ENCODE assay signal across 13 cellular contexts in genomic region chr17:29084476-29085148, GRCh38. TPM values are rescaled to one million over a fixed set of nuclear protein-coding genes. Genes with fewer than 3 reads are reported as not detected.
DNase-seq lines count a peak whose midpoint lies in the region; ATAC-seq, FAIRE-seq and TF ChIP-seq lines count a peak whose summit lies in the region.
"Had no signal": no experiment of that assay in that cellular context is flagged by ENCODE, and none has a peak within 500 bp of the region (broad histone marks: within the 10 kb centered on the region; RNA-seq: fewer than 3 reads in every experiment).

No MANE protein-coding gene starts in this region.

- no peaks in the 10 kb centered on the region for H3K9me3 Mint-ChIP-seq in central memory CD8-positive, alpha-beta T cell
- H3K9me3 Mint-ChIP-seq in CD4-positive, alpha-beta memory T cell: no peaks in the 10 kb centered on the region
- H3K9me3 Mint-ChIP-seq: activated T-cell treated with anti-CD3 and anti-CD28 coated beads, Interleukin-2, amount 50 U/mL, for 4 hours; neural crest cell had no signal

- intact Hi-C loops in pancreas (cut with DNase I): no loop called here
- intact Hi-C loops in CD4-positive, alpha-beta memory T cell (cut with micrococcal nuclease): no loop called here

- H3K36me3 ChIP-seq in HEK293 (ENCODE audit: control insufficient read depth in 2 of 2, insufficient read depth in 1 of 2, low read length in 2 of 2): peaks cover 0 to 64% of the 10 kb centered on the region in 2 experiments; a peak in 1 of 3 replicates
- peaks cover 3 to 57% (median 16%) of the 10 kb centered on the region in 3 donors for H3K36me3 ChIP-seq in pancreas
- H3K36me3 ChIP-seq in CD4-positive, alpha-beta memory T cell (ENCODE audit: insufficient read depth, low read length): peaks cover 63% of the 10 kb centered on the region

- H3K27me3 ChIP-seq in pancreas: no peaks in the 10 kb centered on the region
- no peaks in the 10 kb centered on the region for H3K27me3 ChIP-seq in CD4-positive, alpha-beta memory T cell (ENCODE audit: insufficient read depth, low read length)

- peak; percentile 70 for DNase-seq in NCI-H2196 (lab: John Stamatoyannopoulos, UW; ENCODE audit: unreplicated experiment)
- DNase-seq in central memory CD8-positive, alpha-beta T cell (ENCODE audit: low spot score in 2 of 2): no peak
- peak in 3 of 6 donors; percentile 36 to 59 (median 52) for DNase-seq in pancreas
- no peak for DNase-seq in CD4-positive, alpha-beta memory T cell
- no peak for DNase-seq in G401 (ENCODE audit: low spot score)
- DNase-seq: activated T-cell treated with anti-CD3 and anti-CD28 coated beads, Interleukin-2, amount 50 U/mL, for 4 hours; DND-41; NCI-H1048 had no signal

- no peaks in the 10 kb centered on the region for H3K4me1 Mint-ChIP-seq in central memory CD8-positive, alpha-beta T cell
- no peaks in the 10 kb centered on the region for H3K4me1 Mint-ChIP-seq in CD4-positive, alpha-beta memory T cell
- H3K4me1 Mint-ChIP-seq: neural crest cell had no signal

- peaks cover 10% of the 10 kb centered on the region for H3K4me1 ChIP-seq in HEK293 (ENCODE audit: control insufficient read depth, insufficient read depth, low read length)
- H3K4me1 ChIP-seq in pancreas: no peaks in the 10 kb centered on the region
- H3K4me1 ChIP-seq in CD4-positive, alpha-beta memory T cell (ENCODE audit: insufficient read depth, low read length): no peaks in the 10 kb centered on the region

- TF ChIP-seq CTCF in HEK293 (tag by site-specific recombination; IDR thresholded peaks at IDR 0.05) (no peak), pancreas (IDR thresholded peaks at IDR 0.05) (no peak)

- 0 out of 2 replicates have a peak overlapping the region, but pooled peaks have one; percentile 11 for H3K27ac ChIP-seq in HEK293 (ENCODE audit: extremely low read depth, low read depth, low read length)
- no peak overlapping the region for H3K27ac ChIP-seq in pancreas
- no peak overlapping the region for H3K27ac ChIP-seq in CD4-positive, alpha-beta memory T cell (ENCODE audit: low read depth, low read length)

- FAIRE-seq in pancreas (lab: Jason Lieb, UNC): no peak

- no peaks in the 10 kb centered on the region for H3K27me3 Mint-ChIP-seq in central memory CD8-positive, alpha-beta T cell
- no peaks in the 10 kb centered on the region for H3K27me3 Mint-ChIP-seq in CD4-positive, alpha-beta memory T cell

- WGBS in pancreas, 2 donors: 64 to 72% methylated on average over 22 of the region's 22 CpGs

- H3K27ac Mint-ChIP-seq in central memory CD8-positive, alpha-beta T cell (ENCODE audit: low read depth): peak overlapping the region; percentile 41
- H3K27ac Mint-ChIP-seq in CD4-positive, alpha-beta memory T cell: no peak overlapping the region

- CTCF ChIA-PET in HEK293 (lab: Yijun Ruan, JAX): interaction anchor here (0.8 to 1.2 kb wide), 3 partner anchors 33 to 120 kb away, joined by 4 to 5 read pairs (median 4); no protein-coding TSS in a partner anchor
- CTCF ChIA-PET in CD4-positive, alpha-beta memory T cell (lab: Charles Lee; ENCODE audit: partially characterized antibody): interaction anchor here (1.5 to 2.0 kb wide), 2 partner anchors 32 to 119 kb away, joined by 5 to 6 read pairs; no protein-coding TSS in a partner anchor

- peaks cover 50% of the 10 kb centered on the region for H3K36me3 Mint-ChIP-seq in central memory CD8-positive, alpha-beta T cell (ENCODE audit: insufficient read depth)
- H3K36me3 Mint-ChIP-seq in CD4-positive, alpha-beta memory T cell: peaks cover 61 to 75% of the 10 kb centered on the region in 2 donors

- no peak for ATAC-seq in central memory CD8-positive, alpha-beta T cell (replicated peaks; ENCODE audit: extremely low read depth, poor library complexity, severe bottlenecking)
- ATAC-seq in pancreas (peak in 3 of 4 donors; percentile 81 to 82 (median 82)), HG02798 (IDR thresholded peaks at IDR 0.05; ENCODE audit: poor library complexity, unreplicated experiment) (no peak), HG03196 (IDR thresholded peaks at IDR 0.05; ENCODE audit: unreplicated experiment) (no peak)
- ATAC-seq: activated T-cell treated with anti-CD3 and anti-CD28 coated beads, Interleukin-2, amount 50 U/mL, for 4 hours; HCT116 had no signal

- H3K9me3 ChIP-seq in HEK293 (ENCODE audit: control insufficient read depth, insufficient read depth, low read depth, low read length) (no peaks in the 10 kb centered on the region), pancreas (no peaks in the 10 kb centered on the region)
- no peaks in the 10 kb centered on the region for H3K9me3 ChIP-seq in CD4-positive, alpha-beta memory T cell (ENCODE audit: control insufficient read depth in 1 of 2, low read length in 2 of 2)

- H3K4me3 ChIP-seq in HEK293 (ENCODE audit: low read depth, low read length) (no peak overlapping the region), pancreas (no peak overlapping the region)
- H3K4me3 ChIP-seq in CD4-positive, alpha-beta memory T cell (ENCODE audit: low read length in 2 of 2): no peak overlapping the region

- POLR2A ChIA-PET in HEK293 (lab: Yijun Ruan, JAX): interaction anchor here (1.2 kb wide), 1 partner anchor 359 kb away, joined by 3 read pairs; no protein-coding TSS in a partner anchor
- POLR2A ChIA-PET in CD4-positive, alpha-beta memory T cell (lab: Charles Lee; ENCODE audit: partially characterized antibody): no interaction called here

- no peak overlapping the region for H3K4me3 Mint-ChIP-seq in central memory CD8-positive, alpha-beta T cell
- peak overlapping the region in 1 of 8 donors; percentile 31 for H3K4me3 Mint-ChIP-seq in CD4-positive, alpha-beta memory T cell
- H3K4me3 Mint-ChIP-seq: activated T-cell treated with anti-CD3 and anti-CD28 coated beads, Interleukin-2, amount 50 U/mL, for 4 hours; neural crest cell had no signal

- in situ Hi-C loops in G401 (cut with HindIII; ENCODE audit: low sequenced_read_pairs): loop anchor here (10.0 kb wide), 1 partner anchor 60 kb away; no protein-coding TSS in a partner anchor

TF ChIP-seq in HEK293, 187 proteins besides CTCF, POLR2A, EP300 and RAD21 (continues in another document):
- TF ChIP-seq SALL2 (tag by site-specific recombination; IDR thresholded peaks at IDR 0.05; ENCODE audit: borderline replicate concordance): no peak
- TF ChIP-seq ZNF10 (tag by site-specific recombination; IDR thresholded peaks at IDR 0.05): no peak
- peak; percentile 52 for TF ChIP-seq ZNF398 (tag by site-specific recombination; IDR thresholded peaks at IDR 0.05)
- no peak for TF ChIP-seq ZBTB48 (tag by site-specific recombination; IDR thresholded peaks at IDR 0.05)
- TF ChIP-seq ZBTB17 (tag by site-specific recombination; IDR thresholded peaks at IDR 0.05): peak; percentile 29; the same call in 1 of the 2 replicates
- TF ChIP-seq ZNF324 (tag by site-specific recombination; IDR thresholded peaks at IDR 0.05): no peak
- TF ChIP-seq ZNF26 (tag by site-specific recombination; IDR thresholded peaks at IDR 0.05): no peak
- no peak for TF ChIP-seq ZNF138 (tag by site-specific recombination; IDR thresholded peaks at IDR 0.05; ENCODE audit: borderline replicate concordance)

RNA-seq across cellular contexts. Expression of gene PIPOX, which starts 41.7 kb away (rescaled TPM):
- 1 to 10 TPM in 1 of 6 donors, under 1 TPM in 5; 0.55 to 1.1 (median 0.76) TPM for total RNA-seq in pancreas
- polyA plus RNA-seq in pancreas: 1 to 10 TPM; 1.3 to 2.9 TPM
- 1 to 10 TPM; 3.5 to 3.6 TPM for total RNA-seq in CD4-positive, alpha-beta memory T cell
- polyA plus RNA-seq in CD4-positive, alpha-beta memory T cell: under 1 TPM in 1 of 2 donors, not detected in 1; 0.29 TPM
- 4.7 TPM in 1 of 2 replicates, not detected in the other for total RNA-seq in G401 (2014; rRNA removed; shearing (Covaris generic))

Comparison
In these comparisons a context has a peak if more than half of its experiments do, and no peak if none do; other contexts are left out.
1. ATAC-seq: peak in pancreas (3 of 4); none in central memory CD8-positive, alpha-beta T cell (single experiment), HG02798 (single experiment) and HG03196 (single experiment).